ENCODE assay signal across 10 cellular contexts in the genomic region with DNA sequence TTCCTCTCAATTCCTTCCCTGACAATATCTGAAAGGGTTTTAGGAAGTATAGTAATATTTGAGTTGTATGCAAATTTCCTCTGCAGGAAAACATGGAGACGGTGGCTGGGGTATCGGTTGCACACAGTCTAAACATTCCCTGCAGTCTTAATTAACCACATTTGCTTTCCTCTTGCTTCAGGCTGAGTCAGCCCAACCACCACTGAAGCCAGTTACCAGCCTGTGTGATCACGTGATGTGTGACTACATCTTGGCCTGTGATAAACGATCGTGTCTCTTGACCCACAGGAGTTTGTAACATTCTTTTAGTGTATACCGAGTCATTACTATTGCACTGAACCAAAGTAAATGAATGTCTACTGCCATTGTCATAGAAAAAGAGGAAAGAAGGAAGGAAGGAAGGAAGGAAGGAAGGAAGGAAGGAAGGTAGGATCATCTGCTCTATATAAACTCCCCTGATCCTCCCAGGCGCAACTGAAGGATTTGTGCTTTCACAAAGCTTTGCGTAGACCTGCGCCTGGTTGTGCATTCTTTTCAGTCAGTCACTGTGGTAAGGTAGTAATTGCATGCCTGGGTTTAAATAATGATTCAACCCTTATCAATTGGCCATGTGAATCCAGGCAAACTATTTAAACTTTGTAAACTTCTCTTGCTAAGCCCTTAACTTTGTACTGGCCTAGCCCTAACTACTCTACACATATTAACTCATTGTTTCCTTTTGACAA.
DNase-seq lines count a peak whose midpoint lies in the region; ATAC-seq and TF ChIP-seq lines count a peak whose summit lies in the region.
"Had no signal": no experiment of that assay in that cellular context is flagged by ENCODE, and none has a peak within 500 bp of the region (broad histone marks: within the 10 kb centered on the region; RNA-seq: fewer than 3 reads in every experiment).

No MANE protein-coding gene starts in this region.

- CTCF ChIA-PET in HEK293T (lab: Yijun Ruan, JAX): no interaction called here

- H3K36me3 Mint-ChIP-seq in natural killer cell: no peaks in the 10 kb centered on the region
- no peaks in the 10 kb centered on the region for H3K36me3 Mint-ChIP-seq in stimulated activated naive B cell treated with anti-CD40 and anti-IgM and Interleukin-4, amounts not matched to agents 10 μg/mL and 1 μg/mL and 100 μg/mL, for 72 hours
- H3K36me3 Mint-ChIP-seq: activated naive CD8-positive, alpha-beta T cell treated with anti-CD3 and anti-CD28 coated beads, Interleukin-2, amount 10 ng/mL, durations not matched to agents 7 days and 5 days had no signal

- no peak for ATAC-seq in natural killer cell
- ATAC-seq in HG02759 (IDR thresholded peaks at IDR 0.05; ENCODE audit: unreplicated experiment): no peak
- ATAC-seq in stimulated activated naive B cell treated with anti-CD40 and anti-IgM and Interleukin-4, amounts not matched to agents 10 μg/mL and 1 μg/mL and 100 μg/mL, for 72 hours (replicated peaks): no peak
- ATAC-seq: left ventricle myocardium superior had no signal

- no peak overlapping the region for H3K27ac Mint-ChIP-seq in natural killer cell
- no peak overlapping the region for H3K27ac Mint-ChIP-seq in stimulated activated naive B cell treated with anti-CD40 and anti-IgM and Interleukin-4, amounts not matched to agents 10 μg/mL and 1 μg/mL and 100 μg/mL, for 72 hours
- H3K27ac Mint-ChIP-seq: activated naive CD8-positive, alpha-beta T cell treated with anti-CD3 and anti-CD28 coated beads, Interleukin-2, amount 10 ng/mL, durations not matched to agents 7 days and 5 days had no signal

- POLR2A ChIA-PET in HEK293T (lab: Yijun Ruan, JAX): no interaction called here

- DNase-seq in HEK293T (ENCODE audit: extremely low spot score) (peak; percentile 65), SW480 (ENCODE audit: low spot score) (peak; percentile 91), glomerular visceral epithelial cell (ENCODE audit: extremely low spot score) (peak; percentile 91), superior temporal gyrus (ENCODE audit: extremely low spot score) (peak; percentile 78), natural killer cell (no peak)
- DNase-seq in stimulated activated naive B cell treated with anti-CD40 and anti-IgM and Interleukin-4, amounts not matched to agents 10 μg/mL and 1 μg/mL and 100 μg/mL, for 72 hours: no peak
- DNase-seq: activated naive CD8-positive, alpha-beta T cell treated with anti-CD3 and anti-CD28 coated beads, Interleukin-2, amount 10 ng/mL, durations not matched to agents 7 days and 5 days; left ventricle myocardium superior; T-helper 2 cell had no signal

- no peaks in the 10 kb centered on the region for H3K4me1 Mint-ChIP-seq in natural killer cell
- no peaks in the 10 kb centered on the region for H3K4me1 Mint-ChIP-seq in stimulated activated naive B cell treated with anti-CD40 and anti-IgM and Interleukin-4, amounts not matched to agents 10 μg/mL and 1 μg/mL and 100 μg/mL, for 72 hours
- H3K4me1 Mint-ChIP-seq: activated naive CD8-positive, alpha-beta T cell treated with anti-CD3 and anti-CD28 coated beads, Interleukin-2, amount 10 ng/mL, durations not matched to agents 7 days and 5 days had no signal

- no peak for TF ChIP-seq CTCF in natural killer cell (IDR thresholded peaks at IDR 0.05)

- intact Hi-C loops in natural killer cell (cut with micrococcal nuclease): no loop called here

- H3K9me3 Mint-ChIP-seq in natural killer cell: peaks cover 3 to 12% of the 10 kb centered on the region in 2 donors
- H3K9me3 Mint-ChIP-seq in stimulated activated naive B cell treated with anti-CD40 and anti-IgM and Interleukin-4, amounts not matched to agents 10 μg/mL and 1 μg/mL and 100 μg/mL, for 72 hours: peaks cover 0 to 5% of the 10 kb centered on the region in 2 donors

- H3K27me3 Mint-ChIP-seq in natural killer cell (ENCODE audit: low read depth in 2 of 2): no peaks in the 10 kb centered on the region
- no peaks in the 10 kb centered on the region for H3K27me3 Mint-ChIP-seq in stimulated activated naive B cell treated with anti-CD40 and anti-IgM and Interleukin-4, amounts not matched to agents 10 μg/mL and 1 μg/mL and 100 μg/mL, for 72 hours
- H3K27me3 Mint-ChIP-seq: activated naive CD8-positive, alpha-beta T cell treated with anti-CD3 and anti-CD28 coated beads, Interleukin-2, amount 10 ng/mL, durations not matched to agents 7 days and 5 days had no signal

- H3K4me3 Mint-ChIP-seq in natural killer cell: no peak overlapping the region
- no peak overlapping the region for H3K4me3 Mint-ChIP-seq in stimulated activated naive B cell treated with anti-CD40 and anti-IgM and Interleukin-4, amounts not matched to agents 10 μg/mL and 1 μg/mL and 100 μg/mL, for 72 hours
- H3K4me3 Mint-ChIP-seq: activated naive CD8-positive, alpha-beta T cell treated with anti-CD3 and anti-CD28 coated beads, Interleukin-2, amount 10 ng/mL, durations not matched to agents 7 days and 5 days had no signal

TF ChIP-seq in HEK293T, 16 proteins besides CTCF, POLR2A, EP300 and RAD21:
- no peak for TF ChIP-seq TARDBP (IDR thresholded peaks at IDR 0.05)
- TF ChIP-seq FOXM1 (IDR thresholded peaks at IDR 0.05; ENCODE audit: borderline replicate concordance): no peak
- TF ChIP-seq NFRKB (IDR thresholded peaks at IDR 0.05): no peak
- TF ChIP-seq CTBP1 (IDR thresholded peaks at IDR 0.05; ENCODE audit: borderline replicate concordance): no peak; the same call in 1 of the 2 replicates
- no peak for TF ChIP-seq FOXA1 (IDR thresholded peaks at IDR 0.05)
- TF ChIP-seq FOXK2 (IDR thresholded peaks at IDR 0.05): no peak
- TF ChIP-seq BHLHE40 (IDR thresholded peaks at IDR 0.05; ENCODE audit: borderline replicate concordance): no peak
- no peak for TF ChIP-seq HDGF (IDR thresholded peaks at IDR 0.05; ENCODE audit: borderline replicate concordance)
- TF ChIP-seq L3MBTL2 (conservative IDR thresholded peaks at IDR 0.05): no peak

Comparison
In these comparisons a context has a peak if more than half of its experiments do, and no peak if none do; other contexts are left out.
1. DNase-seq: peak in HEK293T (single experiment), SW480 (single experiment), glomerular visceral epithelial cell (single experiment) and superior temporal gyrus (single experiment); none in natural killer cell (single experiment) and stimulated activated naive B cell treated with anti-CD40 and anti-IgM and Interleukin-4, amounts not matched to agents 10 μg/mL and 1 μg/mL and 100 μg/mL, for 72 hours (single experiment).